2 cellular contexts compared by ENCODE assay signal in the genomic region with DNA sequence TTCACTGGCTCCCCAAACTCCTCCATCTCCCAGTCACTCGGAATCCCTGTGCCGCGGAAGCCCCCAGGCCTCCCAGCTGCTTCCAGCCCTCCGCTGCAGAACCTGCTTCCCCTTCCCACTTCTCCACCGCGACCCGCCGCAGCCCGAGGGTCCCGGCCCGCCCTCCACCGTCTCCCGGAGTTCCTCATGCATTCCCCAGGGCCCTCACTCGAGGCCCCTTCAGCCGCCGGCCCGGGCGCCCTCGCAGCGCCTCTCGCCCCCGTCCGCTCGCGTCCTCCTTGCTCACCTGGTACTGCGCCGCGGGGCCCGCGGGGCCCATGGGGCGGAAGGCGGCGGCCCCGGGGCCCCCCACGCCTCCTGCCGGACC.
A peak's percentile ranks its signal among the peaks of the same experiment; 100 is the strongest.
TF ChIP-seq lines count a peak whose summit lies in the region.

No MANE protein-coding gene starts in this region.

TF ChIP-seq in Ishikawa, 13 proteins besides CTCF, POLR2A, EP300 and RAD21:
- TF ChIP-seq TAF1 (IDR thresholded peaks at IDR 0.05; ENCODE audit: low read depth) (no peak), ZBTB7A (IDR thresholded peaks at IDR 0.05; ENCODE audit: low read depth) (peak; percentile 51; the same call in 1 of the 2 replicates), TCF12 (IDR thresholded peaks at IDR 0.05; ENCODE audit: low read depth) (no peak), NFIC (IDR thresholded peaks at IDR 0.05) (no peak), YY1 (IDR thresholded peaks at IDR 0.05; ENCODE audit: low read depth) (no peak)
- TF ChIP-seq, protein P1, sequence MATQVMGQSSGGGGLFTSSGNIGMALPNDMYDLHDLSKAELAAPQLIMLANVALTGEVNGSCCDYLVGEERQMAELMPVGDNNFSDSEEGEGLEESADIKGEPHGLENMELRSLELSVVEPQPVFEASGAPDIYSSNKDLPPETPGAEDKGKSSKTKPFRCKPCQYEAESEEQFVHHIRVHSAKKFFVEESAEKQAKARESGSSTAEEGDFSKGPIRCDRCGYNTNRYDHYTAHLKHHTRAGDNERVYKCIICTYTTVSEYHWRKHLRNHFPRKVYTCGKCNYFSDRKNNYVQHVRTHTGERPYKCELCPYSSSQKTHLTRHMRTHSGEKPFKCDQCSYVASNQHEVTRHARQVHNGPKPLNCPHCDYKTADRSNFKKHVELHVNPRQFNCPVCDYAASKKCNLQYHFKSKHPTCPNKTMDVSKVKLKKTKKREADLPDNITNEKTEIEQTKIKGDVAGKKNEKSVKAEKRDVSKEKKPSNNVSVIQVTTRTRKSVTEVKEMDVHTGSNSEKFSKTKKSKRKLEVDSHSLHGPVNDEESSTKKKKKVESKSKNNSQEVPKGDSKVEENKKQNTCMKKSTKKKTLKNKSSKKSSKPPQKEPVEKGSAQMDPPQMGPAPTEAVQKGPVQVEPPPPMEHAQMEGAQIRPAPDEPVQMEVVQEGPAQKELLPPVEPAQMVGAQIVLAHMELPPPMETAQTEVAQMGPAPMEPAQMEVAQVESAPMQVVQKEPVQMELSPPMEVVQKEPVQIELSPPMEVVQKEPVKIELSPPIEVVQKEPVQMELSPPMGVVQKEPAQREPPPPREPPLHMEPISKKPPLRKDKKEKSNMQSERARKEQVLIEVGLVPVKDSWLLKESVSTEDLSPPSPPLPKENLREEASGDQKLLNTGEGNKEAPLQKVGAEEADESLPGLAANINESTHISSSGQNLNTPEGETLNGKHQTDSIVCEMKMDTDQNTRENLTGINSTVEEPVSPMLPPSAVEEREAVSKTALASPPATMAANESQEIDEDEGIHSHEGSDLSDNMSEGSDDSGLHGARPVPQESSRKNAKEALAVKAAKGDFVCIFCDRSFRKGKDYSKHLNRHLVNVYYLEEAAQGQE (IDR thresholded peaks at IDR 0.05; ENCODE audit: low read depth): no peak

TF ChIP-seq in K562, 482 proteins besides CTCF, POLR2A, EP300 and RAD21 (continues in another document):
- TF ChIP-seq NFRKB (IDR thresholded peaks at IDR 0.05; ENCODE audit: low read depth) (no peak), MCM7 (IDR thresholded peaks at IDR 0.05) (no peak), HDAC1 (IDR thresholded peaks at IDR 0.05) (no peak), NFE2L1 (tag; IDR thresholded peaks at IDR 0.05; ENCODE audit: borderline replicate concordance, low read depth) (no peak), ATF7 (IDR thresholded peaks at IDR 0.05) (no peak), SP1 (CRISPR knock-in tag; IDR thresholded peaks at IDR 0.05) (no peak), TAF9B (IDR thresholded peaks at IDR 0.05; ENCODE audit: partially characterized antibody) (no peak), TAF15 (IDR thresholded peaks at IDR 0.05; ENCODE audit: low read depth, low read length) (no peak), ETS2 (tag; IDR thresholded peaks at IDR 0.05; ENCODE audit: borderline replicate concordance, poor library complexity, severe bottlenecking) (no peak), RCOR1 (IDR thresholded peaks at IDR 0.05; ENCODE audit: borderline replicate concordance in 1 of 2, low read depth in 2 of 2, low read length in 2 of 2) (no peak), SAP30 (IDR thresholded peaks at IDR 0.05; ENCODE audit: borderline replicate concordance, insufficient read depth, low read depth, low read length, poor library complexity, severe bottlenecking) (peak; percentile 65), FOXA1 (IDR thresholded peaks at IDR 0.05; ENCODE audit: borderline replicate concordance) (no peak), FOSL1 (tag; conservative IDR thresholded peaks at IDR 0.05) (0 out of 2 replicates have a peak, but pooled peaks have one; percentile 2), SMAD2 (IDR thresholded peaks at IDR 0.05; ENCODE audit: low read depth, low read length) (no peak), RBBP5 (IDR thresholded peaks at IDR 0.05; ENCODE audit: borderline replicate concordance, insufficient read depth, low read length, poor library complexity, severe bottlenecking) (peak; percentile 41), ILK (tag; IDR thresholded peaks at IDR 0.05; ENCODE audit: borderline replicate concordance, low read depth) (no peak), TRIM28 (IDR thresholded peaks at IDR 0.05) (no peak), HCFC1 (IDR thresholded peaks at IDR 0.05; ENCODE audit: low read depth, low read length) (no peak), EP400 (IDR thresholded peaks at IDR 0.05) (no peak), PHF20 (IDR thresholded peaks at IDR 0.05; ENCODE audit: partially characterized antibody) (no peak), SMARCA4 (IDR thresholded peaks at IDR 0.05) (no peak), ZFX (CRISPR knock-in tag; IDR thresholded peaks at IDR 0.05) (0 out of 2 replicates have a peak, but pooled peaks have one; percentile 49), TCFL5 (CRISPR knock-in tag; conservative IDR thresholded peaks at IDR 0.05) (no peak), ZNF124 (CRISPR knock-in tag; IDR thresholded peaks at IDR 0.05) (no peak), ZNF583 (CRISPR knock-in tag; IDR thresholded peaks at IDR 0.05) (no peak), ZNF766 (CRISPR knock-in tag; conservative IDR thresholded peaks at IDR 0.05) (no peak), PHF8 (IDR thresholded peaks at IDR 0.05; ENCODE audit: borderline replicate concordance, low read length) (peak; percentile 58; the same call in 1 of the 2 replicates), ZKSCAN3 (CRISPR knock-in tag; IDR thresholded peaks at IDR 0.05) (no peak), SRSF3 (IDR thresholded peaks at IDR 0.05; ENCODE audit: insufficient read depth, low read length) (0 out of 2 replicates have a peak, but pooled peaks have one; percentile 9), ZSCAN29 (IDR thresholded peaks at IDR 0.05) (no peak), NEUROD1 (IDR thresholded peaks at IDR 0.05; ENCODE audit: borderline replicate concordance, low read depth, low read length, partially characterized antibody) (no peak), FOXJ2 (tag; IDR thresholded peaks at IDR 0.05) (no peak), CHD1 (IDR thresholded peaks at IDR 0.05; ENCODE audit: low read length) (peak; percentile 61), MECOM (CRISPR knock-in tag; IDR thresholded peaks at IDR 0.05) (no peak), KDM5B (IDR thresholded peaks at IDR 0.05; ENCODE audit: insufficient replicate concordance, low read depth, low read length) (peak; percentile 4), SMARCA5 (IDR thresholded peaks at IDR 0.05) (no peak)
- TF ChIP-seq, protein P2, sequence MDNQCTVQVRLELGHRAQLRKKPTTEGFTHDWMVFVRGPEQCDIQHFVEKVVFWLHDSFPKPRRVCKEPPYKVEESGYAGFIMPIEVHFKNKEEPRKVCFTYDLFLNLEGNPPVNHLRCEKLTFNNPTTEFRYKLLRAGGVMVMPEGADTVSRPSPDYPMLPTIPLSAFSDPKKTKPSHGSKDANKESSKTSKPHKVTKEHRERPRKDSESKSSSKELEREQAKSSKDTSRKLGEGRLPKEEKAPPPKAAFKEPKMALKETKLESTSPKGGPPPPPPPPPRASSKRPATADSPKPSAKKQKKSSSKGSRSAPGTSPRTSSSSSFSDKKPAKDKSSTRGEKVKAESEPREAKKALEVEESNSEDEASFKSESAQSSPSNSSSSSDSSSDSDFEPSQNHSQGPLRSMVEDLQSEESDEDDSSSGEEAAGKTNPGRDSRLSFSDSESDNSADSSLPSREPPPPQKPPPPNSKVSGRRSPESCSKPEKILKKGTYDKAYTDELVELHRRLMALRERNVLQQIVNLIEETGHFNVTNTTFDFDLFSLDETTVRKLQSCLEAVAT (IDR thresholded peaks at IDR 0.05): peak in 1 of 2 experiments; percentile 28; a peak in 1 of 4 replicates
- TF ChIP-seq, protein P3, sequence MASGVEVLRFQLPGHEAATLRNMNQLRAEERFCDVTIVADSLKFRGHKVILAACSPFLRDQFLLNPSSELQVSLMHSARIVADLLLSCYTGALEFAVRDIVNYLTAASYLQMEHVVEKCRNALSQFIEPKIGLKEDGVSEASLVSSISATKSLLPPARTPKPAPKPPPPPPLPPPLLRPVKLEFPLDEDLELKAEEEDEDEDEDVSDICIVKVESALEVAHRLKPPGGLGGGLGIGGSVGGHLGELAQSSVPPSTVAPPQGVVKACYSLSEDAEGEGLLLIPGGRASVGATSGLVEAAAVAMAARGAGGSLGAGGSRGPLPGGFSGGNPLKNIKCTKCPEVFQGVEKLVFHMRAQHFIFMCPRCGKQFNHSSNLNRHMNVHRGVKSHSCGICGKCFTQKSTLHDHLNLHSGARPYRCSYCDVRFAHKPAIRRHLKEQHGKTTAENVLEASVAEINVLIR (CRISPR knock-in tag; IDR thresholded peaks at IDR 0.05): no peak
- TF ChIP-seq, protein P4, sequence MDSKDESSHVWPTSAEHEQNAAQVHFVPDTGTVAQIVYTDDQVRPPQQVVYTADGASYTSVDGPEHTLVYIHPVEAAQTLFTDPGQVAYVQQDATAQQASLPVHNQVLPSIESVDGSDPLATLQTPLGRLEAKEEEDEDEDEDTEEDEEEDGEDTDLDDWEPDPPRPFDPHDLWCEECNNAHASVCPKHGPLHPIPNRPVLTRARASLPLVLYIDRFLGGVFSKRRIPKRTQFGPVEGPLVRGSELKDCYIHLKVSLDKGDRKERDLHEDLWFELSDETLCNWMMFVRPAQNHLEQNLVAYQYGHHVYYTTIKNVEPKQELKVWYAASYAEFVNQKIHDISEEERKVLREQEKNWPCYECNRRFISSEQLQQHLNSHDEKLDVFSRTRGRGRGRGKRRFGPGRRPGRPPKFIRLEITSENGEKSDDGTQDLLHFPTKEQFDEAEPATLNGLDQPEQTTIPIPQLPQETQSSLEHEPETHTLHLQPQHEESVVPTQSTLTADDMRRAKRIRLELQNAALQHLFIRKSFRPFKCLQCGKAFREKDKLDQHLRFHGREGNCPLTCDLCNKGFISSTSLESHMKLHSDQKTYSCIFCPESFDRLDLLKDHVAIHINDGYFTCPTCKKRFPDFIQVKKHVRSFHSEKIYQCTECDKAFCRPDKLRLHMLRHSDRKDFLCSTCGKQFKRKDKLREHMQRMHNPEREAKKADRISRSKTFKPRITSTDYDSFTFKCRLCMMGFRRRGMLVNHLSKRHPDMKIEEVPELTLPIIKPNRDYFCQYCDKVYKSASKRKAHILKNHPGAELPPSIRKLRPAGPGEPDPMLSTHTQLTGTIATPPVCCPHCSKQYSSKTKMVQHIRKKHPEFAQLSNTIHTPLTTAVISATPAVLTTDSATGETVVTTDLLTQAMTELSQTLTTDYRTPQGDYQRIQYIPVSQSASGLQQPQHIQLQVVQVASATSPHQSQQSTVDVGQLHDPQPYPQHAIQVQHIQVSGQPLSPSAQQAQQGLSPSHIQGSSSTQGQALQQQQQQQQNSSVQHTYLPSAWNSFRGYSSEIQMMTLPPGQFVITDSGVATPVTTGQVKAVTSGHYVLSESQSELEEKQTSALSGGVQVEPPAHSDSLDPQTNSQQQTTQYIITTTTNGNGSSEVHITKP (IDR thresholded peaks at IDR 0.05; ENCODE audit: partially characterized antibody): no peak
- TF ChIP-seq, protein P5, sequence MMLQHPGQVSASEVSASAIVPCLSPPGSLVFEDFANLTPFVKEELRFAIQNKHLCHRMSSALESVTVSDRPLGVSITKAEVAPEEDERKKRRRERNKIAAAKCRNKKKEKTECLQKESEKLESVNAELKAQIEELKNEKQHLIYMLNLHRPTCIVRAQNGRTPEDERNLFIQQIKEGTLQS (IDR thresholded peaks at IDR 0.05): no peak
- TF ChIP-seq, protein P5 (CRISPR knock-in tag; conservative IDR thresholded peaks at IDR 0.05): no peak
- TF ChIP-seq, protein P6, sequence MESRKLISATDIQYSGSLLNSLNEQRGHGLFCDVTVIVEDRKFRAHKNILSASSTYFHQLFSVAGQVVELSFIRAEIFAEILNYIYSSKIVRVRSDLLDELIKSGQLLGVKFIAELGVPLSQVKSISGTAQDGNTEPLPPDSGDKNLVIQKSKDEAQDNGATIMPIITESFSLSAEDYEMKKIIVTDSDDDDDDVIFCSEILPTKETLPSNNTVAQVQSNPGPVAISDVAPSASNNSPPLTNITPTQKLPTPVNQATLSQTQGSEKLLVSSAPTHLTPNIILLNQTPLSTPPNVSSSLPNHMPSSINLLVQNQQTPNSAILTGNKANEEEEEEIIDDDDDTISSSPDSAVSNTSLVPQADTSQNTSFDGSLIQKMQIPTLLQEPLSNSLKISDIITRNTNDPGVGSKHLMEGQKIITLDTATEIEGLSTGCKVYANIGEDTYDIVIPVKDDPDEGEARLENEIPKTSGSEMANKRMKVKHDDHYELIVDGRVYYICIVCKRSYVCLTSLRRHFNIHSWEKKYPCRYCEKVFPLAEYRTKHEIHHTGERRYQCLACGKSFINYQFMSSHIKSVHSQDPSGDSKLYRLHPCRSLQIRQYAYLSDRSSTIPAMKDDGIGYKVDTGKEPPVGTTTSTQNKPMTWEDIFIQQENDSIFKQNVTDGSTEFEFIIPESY (CRISPR knock-in tag; IDR thresholded peaks at IDR 0.05): no peak
- TF ChIP-seq, protein P7, sequence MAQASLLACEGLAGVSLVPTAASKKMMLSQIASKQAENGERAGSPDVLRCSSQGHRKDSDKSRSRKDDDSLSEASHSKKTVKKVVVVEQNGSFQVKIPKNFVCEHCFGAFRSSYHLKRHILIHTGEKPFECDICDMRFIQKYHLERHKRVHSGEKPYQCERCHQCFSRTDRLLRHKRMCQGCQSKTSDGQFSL (CRISPR knock-in tag; IDR thresholded peaks at IDR 0.05): no peak
- TF ChIP-seq, protein P7 (tag; IDR thresholded peaks at IDR 0.05): no peak
